Comparison of ENCODE assay signal across 14 cellular contexts in the genomic region with DNA sequence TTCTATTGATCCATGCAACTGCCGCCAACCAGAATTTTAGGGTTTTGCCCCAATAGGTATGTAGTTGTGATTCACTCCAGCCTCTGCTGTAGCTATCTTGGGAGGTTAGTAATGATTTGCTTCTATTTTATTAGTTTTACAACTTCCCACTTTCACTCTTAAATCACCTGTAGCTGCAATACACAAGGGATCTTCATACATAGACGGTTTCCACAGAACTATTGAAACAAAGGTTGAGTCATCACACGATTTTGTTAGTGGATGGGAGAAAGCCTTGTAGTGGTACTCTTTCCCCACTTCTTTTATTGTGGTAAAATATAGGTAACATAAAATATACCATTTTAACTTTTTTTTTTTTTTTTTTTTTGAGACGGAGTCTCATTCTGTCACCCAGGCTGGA.
DNase-seq lines count a peak whose midpoint lies in the region; ATAC-seq, FAIRE-seq and TF ChIP-seq lines count a peak whose summit lies in the region.
"Had no signal": no experiment of that assay in that cellular context is flagged by ENCODE, and none has a peak within 500 bp of the region (broad histone marks: within the 10 kb centered on the region; RNA-seq: fewer than 3 reads in every experiment).

No MANE protein-coding gene starts in this region.

- TF ChIP-seq CTCF in pancreas (IDR thresholded peaks at IDR 0.05) = no peak

- intact Hi-C loops in pancreas (cut with DNase I) = no loop called here

- H3K27me3 ChIP-seq in pancreas = no peaks in the 10 kb centered on the region

- no peak overlapping the region for H3K4me3 Mint-ChIP-seq in memory B cell
- H3K4me3 Mint-ChIP-seq: activated naive CD4-positive, alpha-beta T cell treated with anti-CD3 and anti-CD28 coated beads, Interleukin-2, amount 50 U/mL, for 24 hours had no signal

- DNase-seq in NOMO-1 treated with DMSO at 0.1 percent for 48 hours (lab: John Stamatoyannopoulos, UW; ENCODE audit: unreplicated experiment) (peak; percentile 24), NOMO-1 treated with dmso at 0.1 percent for 144 hours (lab: John Stamatoyannopoulos, UW; ENCODE audit: unreplicated experiment) (no peak), memory B cell (ENCODE audit: low spot score in 2 of 2) (no peak), NCI-H2107 treated with DMSO at 0.1 percent for 48 hours (lab: John Stamatoyannopoulos, UW; ENCODE audit: unreplicated experiment) (no peak), pancreas (no peak)
- no peak for DNase-seq in stimulated activated CD4-positive, alpha-beta T cell treated with anti-CD3 and anti-CD28 coated beads, Interleukin-4, amount 100 ng/mL, for 1 hour
- DNase-seq: activated CD4-positive, alpha-beta T cell treated with anti-CD3 and anti-CD28 coated beads, Interleukin-2, amount 50 U/mL, for 48 hours; left cardiac atrium; NCI-H748 treated with DMSO at 0.1 percent for 48 hours; stimulated activated CD8-positive, alpha-beta memory T cell treated with anti-CD3 and anti-CD28 coated beads, Interleukin-4, amount 100 ng/mL, for 48 hours had no signal

- no peak overlapping the region for H3K4me3 ChIP-seq in pancreas

- H3K4me1 ChIP-seq in pancreas = no peaks in the 10 kb centered on the region

- no peaks in the 10 kb centered on the region for H3K9me3 ChIP-seq in pancreas

- no peak overlapping the region for H3K27ac ChIP-seq in pancreas
- H3K27ac ChIP-seq: 22Rv1 had no signal

- ATAC-seq in GM21576 (IDR thresholded peaks at IDR 0.05; ENCODE audit: unreplicated experiment) (peak; percentile 81), HG03064 (IDR thresholded peaks at IDR 0.05; ENCODE audit: low read depth, unreplicated experiment) (peak; percentile 84), memory B cell (ENCODE audit: low read depth) (peak; percentile 56), pancreas (no peak)
- ATAC-seq: left cardiac atrium had no signal

- no peaks in the 10 kb centered on the region for H3K4me1 Mint-ChIP-seq in memory B cell
- H3K4me1 Mint-ChIP-seq: activated naive CD4-positive, alpha-beta T cell treated with anti-CD3 and anti-CD28 coated beads, Interleukin-2, amount 50 U/mL, for 24 hours had no signal

- WGBS in pancreas, 2 donors = 88 to 95% methylated on average over 3 to 4 of the region's 4 CpGs

- no peak overlapping the region for H3K27ac Mint-ChIP-seq in memory B cell
- H3K27ac Mint-ChIP-seq: activated naive CD4-positive, alpha-beta T cell treated with anti-CD3 and anti-CD28 coated beads, Interleukin-2, amount 50 U/mL, for 24 hours had no signal

- H3K36me3 Mint-ChIP-seq in memory B cell = no peaks in the 10 kb centered on the region
- H3K36me3 Mint-ChIP-seq: activated naive CD4-positive, alpha-beta T cell treated with anti-CD3 and anti-CD28 coated beads, Interleukin-2, amount 50 U/mL, for 24 hours had no signal

- no peaks in the 10 kb centered on the region for H3K36me3 ChIP-seq in pancreas

- no peak for FAIRE-seq in pancreas (lab: Jason Lieb, UNC)

- no peaks in the 10 kb centered on the region for H3K9me3 Mint-ChIP-seq in memory B cell
- H3K9me3 Mint-ChIP-seq: activated naive CD4-positive, alpha-beta T cell treated with anti-CD3 and anti-CD28 coated beads, Interleukin-2, amount 50 U/mL, for 24 hours had no signal

- H3K27me3 Mint-ChIP-seq in memory B cell = peaks cover 19% of the 10 kb centered on the region

Comparison
In these comparisons a context has a peak if more than half of its experiments do, and no peak if none do; other contexts are left out.
1. ATAC-seq: peak in GM21576 (single experiment), HG03064 (single experiment) and memory B cell (single experiment); none in pancreas (0 of 4).